Comparison of ENCODE assay signal across 22 cellular contexts in genomic region chr10:48701139-48701901, GRCh38. TPM values are rescaled to one million over a fixed set of nuclear protein-coding genes. Genes with fewer than 3 reads are reported as not detected.
DNase-seq lines count a peak whose midpoint lies in the region; ATAC-seq, FAIRE-seq and TF ChIP-seq lines count a peak whose summit lies in the region.
"Had no signal": no experiment of that assay in that cellular context is flagged by ENCODE, and none has a peak within 500 bp of the region (broad histone marks: within the 10 kb centered on the region; RNA-seq: fewer than 3 reads in every experiment).

No MANE protein-coding gene starts in this region.

- no peaks in the 10 kb centered on the region for H3K9me3 ChIP-seq in PC-3 (ENCODE audit: low read length)
- H3K9me3 ChIP-seq: prostate gland had no signal

- POLR2A ChIA-PET in PC-3 (lab: Charles Lee; ENCODE audit: unreplicated experiment): no interaction called here

- 0 out of 2 replicates have a peak, but pooled peaks have one; percentile 26 for TF ChIP-seq CTCF in PC-3 (conservative IDR thresholded peaks at IDR 0.05; ENCODE audit: low read depth, low read length)

- no peaks in the 10 kb centered on the region for H3K36me3 ChIP-seq in PC-3 (ENCODE audit: low read depth, low read length)
- H3K36me3 ChIP-seq: cardiac muscle cell, prostate gland had no signal

- H3K4me2 ChIP-seq in PC-3 (ENCODE audit: low read length): no peak overlapping the region

- CTCF ChIA-PET in PC-3 (lab: Charles Lee): interaction anchor here (0.5 kb wide), 1 partner anchor 87 kb away, joined by 3 read pairs; no protein-coding TSS in a partner anchor

- no peak for ATAC-seq in PC-3
- ATAC-seq: CD8-positive, alpha-beta T cell had no signal

- H3K79me2 ChIP-seq in PC-3 (ENCODE audit: low read length): no peaks in the 10 kb centered on the region

- no peak overlapping the region for H3K27ac ChIP-seq in PC-3 (ENCODE audit: low read length)
- H3K27ac ChIP-seq: cardiac muscle cell, prostate gland had no signal

- FAIRE-seq in GM19239 (lab: Jason Lieb, UNC): peak; percentile 63

- intact Hi-C loops in PC-3 (cut with micrococcal nuclease): no loop called here

- DNase-seq in GF-D8 (lab: John Stamatoyannopoulos, UW) (peak; percentile 57), GM19239 (ENCODE audit: insufficient read length, low spot score) (no peak), PC-3 (no peak), mucosa of gallbladder (ENCODE audit: low spot score) (peak; percentile 76), NCI-H2081 treated with DMSO at 0.1 percent for 48 hours (lab: John Stamatoyannopoulos, UW) (no peak), NCI-H2029 (lab: John Stamatoyannopoulos, UW) (no peak)
- no peak for DNase-seq in stimulated activated CD4-positive, alpha-beta T cell treated with anti-CD3 and anti-CD28 coated beads, Interleukin-4, amount 100 ng/mL, for 4 hours
- DNase-seq in stimulated activated CD4-positive, alpha-beta T cell treated with anti-CD3 and anti-CD28 coated beads, Interleukin-4, amount 100 ng/mL, for 24 hours: no peak
- DNase-seq: ACHN; activated CD4-positive, alpha-beta T cell treated with anti-CD3 and anti-CD28 coated beads for 1 hour; CD8-positive, alpha-beta T cell; DMS79 treated with DMSO at 0.1 percent for 48 hours; effector CD4-positive, alpha-beta T cell; glutamatergic neuron; MM.1S; NCI-H187 treated with DMSO at 0.1 percent for 48 hours; NCI-H446 treated with DMSO at 0.1 percent for 48 hours; SIG-M5 had no signal

- no peaks in the 10 kb centered on the region for H3F3A ChIP-seq in PC-3 (ENCODE audit: low read length, unreplicated experiment)

- no peak overlapping the region for H3K4me3 ChIP-seq in PC-3 (ENCODE audit: low read length)
- H3K4me3 ChIP-seq: cardiac muscle cell, lung, prostate gland had no signal

- no peaks in the 10 kb centered on the region for H4K20me1 ChIP-seq in PC-3 (ENCODE audit: low read length)

- H3K9me2 ChIP-seq in PC-3 (replicated peaks; ENCODE audit: low read length): no peaks in the 10 kb centered on the region

- BruUV-seq in PC-3 (replicated peaks; lab: Mats Ljungman, UMichigan): no TSS peak

- H3K4me1 ChIP-seq in PC-3 (ENCODE audit: insufficient read depth, low read length): no peaks in the 10 kb centered on the region
- H3K4me1 ChIP-seq: prostate gland had no signal

- H3K9ac ChIP-seq in PC-3 (ENCODE audit: low read length): no peak overlapping the region

- peaks cover 97% of the 10 kb centered on the region for H3K27me3 ChIP-seq in PC-3 (ENCODE audit: low read length)
- H3K27me3 ChIP-seq: cardiac muscle cell had no signal

- H2AFZ ChIP-seq in PC-3 (ENCODE audit: low read length): no peak overlapping the region

RNA-seq across cellular contexts. Expression of gene WDFY4, which starts 16.6 kb away (rescaled TPM):
- not detected in 2 replicates for total RNA-seq in PC-3 (2014; rRNA removed)
- 8.7 TPM for total RNA-seq in mucosa of gallbladder
- total RNA-seq: cardiac muscle cell, H4 had no signal

Comparison
In these comparisons a context has a peak if more than half of its experiments do, and no peak if none do; other contexts are left out.
1. DNase-seq: peak in GF-D8 (single experiment) and mucosa of gallbladder (single experiment); none in GM19239 (single experiment), PC-3 (single experiment), NCI-H2081 treated with DMSO at 0.1 percent for 48 hours (single experiment), NCI-H2029 (single experiment), stimulated activated CD4-positive, alpha-beta T cell treated with anti-CD3 and anti-CD28 coated beads, Interleukin-4, amount 100 ng/mL, for 4 hours (0 of 2) and stimulated activated CD4-positive, alpha-beta T cell treated with anti-CD3 and anti-CD28 coated beads, Interleukin-4, amount 100 ng/mL, for 24 hours (single experiment).